12 cellular contexts compared by ENCODE assay signal in genomic region chr16:11556945-11557720, GRCh38. TPM values are rescaled to one million over a fixed set of nuclear protein-coding genes. Genes with fewer than 3 reads are reported as not detected.
A peak's percentile ranks its signal among the peaks of the same experiment; 100 is the strongest.
DNase-seq lines count a peak whose midpoint lies in the region; ATAC-seq and TF ChIP-seq lines count a peak whose summit lies in the region.
"Had no signal": no experiment of that assay in that cellular context is flagged by ENCODE, and none has a peak within 500 bp of the region (broad histone marks: within the 10 kb centered on the region; RNA-seq: fewer than 3 reads in every experiment).

No MANE protein-coding gene starts in this region.

- ATAC-seq in GM23338 (no peak), SK-N-SH treated with all-trans-retinoic acid at 6 μM for 48 hours (no peak), GM18517 (IDR thresholded peaks at IDR 0.05; ENCODE audit: unreplicated experiment) (no peak), HG03280 (IDR thresholded peaks at IDR 0.05; ENCODE audit: unreplicated experiment) (no peak)
- no peak for ATAC-seq in activated naive CD8-positive, alpha-beta T cell treated with anti-CD3 and anti-CD28 coated beads, Interleukin-2, amount 10 ng/mL, durations not matched to agents 7 days and 5 days (ENCODE audit: low read depth)
- peak in 1 of 2 donors; percentile 12 for ATAC-seq in naive thymus-derived CD8-positive, alpha-beta T cell

- peak overlapping the region; percentile 70 for H3K4me2 ChIP-seq in BLaER1
- no peak overlapping the region for H3K4me2 ChIP-seq in GM23338
- H3K4me2 ChIP-seq: smooth muscle cell had no signal

- no peaks in the 10 kb centered on the region for H3F3A ChIP-seq in GM23338 (replicated peaks; ENCODE audit: low read depth)

- H3K9me3 Mint-ChIP-seq in GM23338: peaks cover 8% of the 10 kb centered on the region; the same call in 1 of the 3 replicates
- peaks cover 3% of the 10 kb centered on the region for H3K9me3 Mint-ChIP-seq in activated naive CD8-positive, alpha-beta T cell treated with anti-CD3 and anti-CD28 coated beads, Interleukin-2, amount 10 ng/mL, durations not matched to agents 7 days and 5 days
- H3K9me3 Mint-ChIP-seq in naive thymus-derived CD8-positive, alpha-beta T cell: peaks cover 0 to 2% (median 0%) of the 10 kb centered on the region in 9 donors

- no peak overlapping the region for H3K27ac ChIP-seq in BLaER1
- 0 out of 2 replicates have a peak overlapping the region, but pooled peaks have one; percentile 66 for H3K27ac ChIP-seq in GM23338 (ENCODE audit: low read depth)
- H3K27ac ChIP-seq: SK-N-MC had no signal

- H3K36me3 Mint-ChIP-seq in GM23338 (ENCODE audit: low read depth): peaks cover 36% of the 10 kb centered on the region
- peaks cover 42% of the 10 kb centered on the region for H3K36me3 Mint-ChIP-seq in activated naive CD8-positive, alpha-beta T cell treated with anti-CD3 and anti-CD28 coated beads, Interleukin-2, amount 10 ng/mL, durations not matched to agents 7 days and 5 days
- H3K36me3 Mint-ChIP-seq in naive thymus-derived CD8-positive, alpha-beta T cell: peaks cover 5 to 57% (median 34%) of the 10 kb centered on the region in 3 donors

- peaks cover 10% of the 10 kb centered on the region for H3K27me3 Mint-ChIP-seq in GM23338 (ENCODE audit: insufficient read depth, low read depth, poor library complexity)
- H3K27me3 Mint-ChIP-seq in activated naive CD8-positive, alpha-beta T cell treated with anti-CD3 and anti-CD28 coated beads, Interleukin-2, amount 10 ng/mL, durations not matched to agents 7 days and 5 days: no peaks in the 10 kb centered on the region
- no peaks in the 10 kb centered on the region for H3K27me3 Mint-ChIP-seq in naive thymus-derived CD8-positive, alpha-beta T cell

- no peak overlapping the region for H3K4me3 ChIP-seq in BLaER1
- H3K4me3 ChIP-seq in GM23338: no peak overlapping the region
- H3K4me3 ChIP-seq: SK-N-MC, smooth muscle cell had no signal

- H3K9ac ChIP-seq in BLaER1: peak overlapping the region; percentile 25; the same call in 1 of the 2 replicates

- H3K4me1 Mint-ChIP-seq in GM23338: peaks cover 15% of the 10 kb centered on the region
- H3K4me1 Mint-ChIP-seq in activated naive CD8-positive, alpha-beta T cell treated with anti-CD3 and anti-CD28 coated beads, Interleukin-2, amount 10 ng/mL, durations not matched to agents 7 days and 5 days: peaks cover 28% of the 10 kb centered on the region
- H3K4me1 Mint-ChIP-seq in naive thymus-derived CD8-positive, alpha-beta T cell: peaks cover 35 to 83% (median 67%) of the 10 kb centered on the region in 4 donors

- TF ChIP-seq CTCF in GM23338 (conservative IDR thresholded peaks at IDR 0.05; ENCODE audit: low read depth in 2 of 2): no peak

- H3K27me3 ChIP-seq in BLaER1 (0 out of 2 replicates have a peak, but pooled peaks cover 5% of the 10 kb centered on the region), GM23338 (ENCODE audit: insufficient read depth) (no peaks in the 10 kb centered on the region)

- peaks cover 10% of the 10 kb centered on the region for H3K9me3 ChIP-seq in BLaER1

- H4K20me1 ChIP-seq in BLaER1: peaks cover 38% of the 10 kb centered on the region
- H4K20me1 ChIP-seq in GM23338 (replicated peaks; ENCODE audit: insufficient read depth): 0 out of 2 replicates have a peak, but pooled peaks cover 6% of the 10 kb centered on the region

- H3K4me3 Mint-ChIP-seq in GM23338: no peak overlapping the region
- peak overlapping the region; percentile 3 for H3K4me3 Mint-ChIP-seq in activated naive CD8-positive, alpha-beta T cell treated with anti-CD3 and anti-CD28 coated beads, Interleukin-2, amount 10 ng/mL, durations not matched to agents 7 days and 5 days
- H3K4me3 Mint-ChIP-seq in naive thymus-derived CD8-positive, alpha-beta T cell: peak overlapping the region; percentile 46 to 80 (median 70)

- H3K9me2 ChIP-seq in GM23338 (ENCODE audit: insufficient read depth): no peaks in the 10 kb centered on the region

- peaks cover 36% of the 10 kb centered on the region for H3K36me3 ChIP-seq in BLaER1
- peaks cover 13% of the 10 kb centered on the region for H3K36me3 ChIP-seq in GM23338 (ENCODE audit: insufficient read depth)

- POLR2A ChIA-PET in activated naive CD8-positive, alpha-beta T cell treated with anti-CD3 and anti-CD28 coated beads, Interleukin-2, amount 10 ng/mL, durations not matched to agents 7 days and 5 days (lab: Charles Lee): interaction anchor here (0.6 kb wide), 1 partner anchor 149 kb away, joined by 4 read pairs; no protein-coding TSS in a partner anchor
- POLR2A ChIA-PET in naive thymus-derived CD8-positive, alpha-beta T cell (lab: Charles Lee): interaction anchor here (0.7 to 1.7 kb wide), 6 partner anchors 9 to 65 kb away, joined by 3 to 8 read pairs (median 3); no protein-coding TSS in a partner anchor

- peaks cover 72% of the 10 kb centered on the region for H3K4me1 ChIP-seq in BLaER1
- peaks cover 15% of the 10 kb centered on the region for H3K4me1 ChIP-seq in GM23338 (ENCODE audit: insufficient read depth)

- peaks cover 61% of the 10 kb centered on the region for H3K79me2 ChIP-seq in GM23338 (replicated peaks; ENCODE audit: insufficient read depth)

- H3K27ac Mint-ChIP-seq in GM23338: no peak overlapping the region
- peak overlapping the region; percentile 13 for H3K27ac Mint-ChIP-seq in activated naive CD8-positive, alpha-beta T cell treated with anti-CD3 and anti-CD28 coated beads, Interleukin-2, amount 10 ng/mL, durations not matched to agents 7 days and 5 days
- peak overlapping the region; percentile 88 to 100 (median 98) for H3K27ac Mint-ChIP-seq in naive thymus-derived CD8-positive, alpha-beta T cell

- no peak overlapping the region for H2AFZ ChIP-seq in GM23338

- no peak for DNase-seq in GM23338 (ENCODE audit: low spot score)
- no peak for DNase-seq in activated naive CD8-positive, alpha-beta T cell treated with anti-CD3 and anti-CD28 coated beads, Interleukin-2, amount 10 ng/mL, durations not matched to agents 7 days and 5 days
- DNase-seq in naive thymus-derived CD8-positive, alpha-beta T cell: peak in 8 of 10 donors; percentile 16 to 66 (median 62)
- DNase-seq in cerebellar cortex (ENCODE audit: low spot score): no peak
- DNase-seq: NCI-H1092 treated with DMSO at 0.1 percent for 48 hours, NCI-H774 had no signal

TF ChIP-seq in GM23338, 12 proteins besides CTCF, POLR2A, EP300 and RAD21 (continues in another document):
- TF ChIP-seq NANOG (IDR thresholded peaks at IDR 0.05; ENCODE audit: borderline replicate concordance) (no peak), EZH2 (IDR thresholded peaks at IDR 0.05; ENCODE audit: low read depth, unreplicated experiment) (no peak)

TF ChIP-seq in SK-N-SH treated with all-trans-retinoic acid at 6 μM for 48 hours, 23 proteins besides CTCF, POLR2A, EP300 and RAD21 (continues in another document):
- TF ChIP-seq TOX (CRISPR knock-in tag; IDR thresholded peaks at IDR 0.05; ENCODE audit: borderline replicate concordance): no peak
- no peak for TF ChIP-seq GLIS3 (CRISPR knock-in tag; IDR thresholded peaks at IDR 0.05)
- TF ChIP-seq ARNTL (CRISPR knock-in tag; IDR thresholded peaks at IDR 0.05; ENCODE audit: borderline replicate concordance, low read depth): no peak
- TF ChIP-seq RARB (CRISPR knock-in tag; IDR thresholded peaks at IDR 0.05): no peak
- no peak for TF ChIP-seq CREB5 (CRISPR knock-in tag; IDR thresholded peaks at IDR 0.05; ENCODE audit: low read depth)
- no peak for TF ChIP-seq ZNF565 (CRISPR knock-in tag; conservative IDR thresholded peaks at IDR 0.05; ENCODE audit: low read depth)
- no peak for TF ChIP-seq BACH2 (CRISPR knock-in tag; IDR thresholded peaks at IDR 0.05; ENCODE audit: borderline replicate concordance)
- no peak for TF ChIP-seq CSDC2 (CRISPR knock-in tag; IDR thresholded peaks at IDR 0.05)
- no peak for TF ChIP-seq PPARA (CRISPR knock-in tag; IDR thresholded peaks at IDR 0.05; ENCODE audit: borderline replicate concordance)
- TF ChIP-seq TSHZ2 (CRISPR knock-in tag; IDR thresholded peaks at IDR 0.05): no peak
- no peak for TF ChIP-seq OSR1 (CRISPR knock-in tag; IDR thresholded peaks at IDR 0.05)

RNA-seq across cellular contexts. Expression of gene LITAF, which starts 29.6 kb away (rescaled TPM):
- 131 and 139 TPM in 2 replicates for total RNA-seq in GM23338 (2014; rRNA removed; shearing (Covaris generic))
- polyA plus RNA-seq in GM23338 (2016; fragmentation: Nextera tagmentation; extraction: Ambion mirVana): 147 and 158 TPM in 2 replicates
- total RNA-seq in activated naive CD8-positive, alpha-beta T cell treated with anti-CD3 and anti-CD28 coated beads, Interleukin-2, amount 10 ng/mL, durations not matched to agents 7 days and 5 days: 100 to 1,000 TPM; 109 TPM
- total RNA-seq in naive thymus-derived CD8-positive, alpha-beta T cell: 100 to 1,000 TPM; 169 to 176 TPM
- 100 to 1,000 TPM; 553 to 770 (median 597) TPM for polyA plus RNA-seq in naive thymus-derived CD8-positive, alpha-beta T cell

Comparison
In these comparisons a context has a peak if more than half of its experiments do, and no peak if none do; other contexts are left out.
1. DNase-seq: peak in naive thymus-derived CD8-positive, alpha-beta T cell (8 of 10); none in GM23338 (single experiment), activated naive CD8-positive, alpha-beta T cell treated with anti-CD3 and anti-CD28 coated beads, Interleukin-2, amount 10 ng/mL, durations not matched to agents 7 days and 5 days (single experiment) and cerebellar cortex (single experiment).